24 cellular contexts compared by ENCODE assay signal in genomic region chr11:47437218-47437745, GRCh38. TPM values are rescaled to one million over a fixed set of nuclear protein-coding genes. Genes with fewer than 3 reads are reported as not detected.
DNase-seq lines count a peak whose midpoint lies in the region; ATAC-seq, FAIRE-seq and TF ChIP-seq lines count a peak whose summit lies in the region.
"Had no signal": no experiment of that assay in that cellular context is flagged by ENCODE, and none has a peak within 500 bp of the region (broad histone marks: within the 10 kb centered on the region; RNA-seq: fewer than 3 reads in every experiment).

No MANE protein-coding gene starts in this region.

- H3K9me3 ChIP-seq in heart left ventricle (no peaks in the 10 kb centered on the region), right lobe of liver (no peaks in the 10 kb centered on the region), pancreas (no peaks in the 10 kb centered on the region), thyroid gland (no peaks in the 10 kb centered on the region), SK-N-SH (no peaks in the 10 kb centered on the region)

- H3K27ac ChIP-seq in heart left ventricle (peak overlapping the region in 11 of 12 donors; percentile 22 to 73 (median 44)), right lobe of liver (peak overlapping the region in 2 of 3 donors; percentile 92 to 94), pancreas (peak overlapping the region; percentile 17 to 51 (median 44)), thyroid gland (peak overlapping the region; percentile 41 to 81 (median 75)), SK-N-SH (ENCODE audit: low read depth in 2 of 2, low read length in 1 of 2) (no peak overlapping the region)
- H3K27ac ChIP-seq: 22Rv1, C4-2B, KMS-11 had no signal

- intact Hi-C loops in heart left ventricle (cut with DNase I): no loop called here
- intact Hi-C loops in Right ventricle myocardium inferior (cut with DNase I): no loop called here
- intact Hi-C loops in right lobe of liver (cut with DNase I): no loop called here
- intact Hi-C loops in pancreas (cut with DNase I): no loop called here
- intact Hi-C loops in thyroid gland (cut with DNase I): no loop called here

- POLR2A ChIA-PET in SK-N-SH (lab: Yijun Ruan, JAX): no interaction called here

- H3K4me3 Mint-ChIP-seq in activated naive CD4-positive, alpha-beta T cell treated with anti-CD3 and anti-CD28 coated beads, Interleukin-2, amount 10 ng/mL, durations not matched to agents 7 days and 5 days: no peak overlapping the region
- H3K4me3 Mint-ChIP-seq: CD8-positive, alpha-beta memory T cell had no signal

- no peak overlapping the region for H3K4me3 ChIP-seq in heart left ventricle
- peak overlapping the region in 1 of 3 donors; percentile 14 for H3K4me3 ChIP-seq in right lobe of liver
- H3K4me3 ChIP-seq in pancreas: no peak overlapping the region
- no peak overlapping the region for H3K4me3 ChIP-seq in thyroid gland (replicated peaks in 1 of 3)
- no peak overlapping the region for H3K4me3 ChIP-seq in SK-N-SH (ENCODE audit: low read depth in 2 of 2, low read length in 1 of 2)

- no peaks in the 10 kb centered on the region for H3K9me3 Mint-ChIP-seq in activated naive CD4-positive, alpha-beta T cell treated with anti-CD3 and anti-CD28 coated beads, Interleukin-2, amount 10 ng/mL, durations not matched to agents 7 days and 5 days

- no peak overlapping the region for H3K27ac Mint-ChIP-seq in activated naive CD4-positive, alpha-beta T cell treated with anti-CD3 and anti-CD28 coated beads, Interleukin-2, amount 10 ng/mL, durations not matched to agents 7 days and 5 days
- H3K27ac Mint-ChIP-seq: CD8-positive, alpha-beta memory T cell had no signal

- peaks cover 0 to 17% (median 5%) of the 10 kb centered on the region in 12 donors for H3K4me1 ChIP-seq in heart left ventricle
- H3K4me1 ChIP-seq in right lobe of liver: peaks cover 0 to 54% (median 11%) of the 10 kb centered on the region in 4 donors
- peaks cover 0 to 9% (median 0%) of the 10 kb centered on the region in 3 donors for H3K4me1 ChIP-seq in pancreas
- peaks cover 21% of the 10 kb centered on the region in 2 donors for H3K4me1 ChIP-seq in thyroid gland
- no peaks in the 10 kb centered on the region for H3K4me1 ChIP-seq in SK-N-SH (ENCODE audit: control insufficient read depth in 1 of 2, insufficient read depth in 2 of 2, low read depth in 1 of 2, low read length in 1 of 2)

- TF ChIP-seq EP300 in SK-N-SH (IDR thresholded peaks at IDR 0.05; ENCODE audit: borderline replicate concordance in 1 of 2, low read depth in 1 of 2, low read length in 1 of 2): no peak

- no peaks in the 10 kb centered on the region for H3K9me2 ChIP-seq in SK-N-SH

- H3K27me3 Mint-ChIP-seq in activated naive CD4-positive, alpha-beta T cell treated with anti-CD3 and anti-CD28 coated beads, Interleukin-2, amount 10 ng/mL, durations not matched to agents 7 days and 5 days: peaks cover 11% of the 10 kb centered on the region
- H3K27me3 Mint-ChIP-seq: CD8-positive, alpha-beta memory T cell had no signal

- no peak for FAIRE-seq in pancreas (lab: Jason Lieb, UNC)
- FAIRE-seq: G401.6, GM19239, HTR-8/SVneo had no signal

- WGBS in heart left ventricle, 4 donors: 74 to 86% (median 80%) methylated on average over 8 to 11 of the region's 11 CpGs
- 62% methylated on average over 11 of the region's 11 CpGs for WGBS in right lobe of liver (ENCODE audit: insufficient coverage, low coverage, low lambda C conversion rate, missing lambda C conversion rate)
- 73 to 86% methylated on average over 11 of the region's 11 CpGs for WGBS in pancreas, 2 donors
- 61 to 85% methylated on average over 11 of the region's 11 CpGs for WGBS in thyroid gland, 2 donors
- WGBS in SK-N-SH (ENCODE audit: low lambda C conversion rate): 90% methylated on average over 11 of the region's 11 CpGs

- no peak for DNase-seq in heart left ventricle
- no peak for DNase-seq in Right ventricle myocardium inferior (ENCODE audit: missing footprints)
- DNase-seq in right lobe of liver: no peak
- DNase-seq in pancreas: no peak
- no peak for DNase-seq in thyroid gland
- no peak for DNase-seq in activated naive CD4-positive, alpha-beta T cell treated with anti-CD3 and anti-CD28 coated beads, Interleukin-2, amount 10 ng/mL, durations not matched to agents 7 days and 5 days
- no peak for DNase-seq in SK-N-SH
- no peak for DNase-seq in NCI-H2196 (lab: John Stamatoyannopoulos, UW; ENCODE audit: unreplicated experiment)
- DNase-seq: Calu3; CD8-positive, alpha-beta memory T cell; DMS153; IMR-90; NCI-H1105; NCI-H146; NCI-H2029 treated with DMSO at 0.1 percent for 48 hours; NCI-H524 treated with DMSO at 0.1 percent for 48 hours; NCI-H82 had no signal

- no peaks in the 10 kb centered on the region for H4K20me1 ChIP-seq in SK-N-SH (ENCODE audit: insufficient read depth)

- CTCF ChIA-PET in activated naive CD4-positive, alpha-beta T cell treated with anti-CD3 and anti-CD28 coated beads, Interleukin-2, amount 10 ng/mL, durations not matched to agents 7 days and 5 days (lab: Charles Lee): no interaction called here
- CTCF ChIA-PET in SK-N-SH (lab: Yijun Ruan, JAX): interaction anchor here (1.2 kb wide), 1 partner anchor 25 kb away, joined by 4 read pairs; no protein-coding TSS in a partner anchor

- ATAC-seq in heart left ventricle: peak in 1 of 4 donors; percentile 7
- no peak for ATAC-seq in Right ventricle myocardium inferior
- no peak for ATAC-seq in right lobe of liver
- ATAC-seq in pancreas: no peak

- no peak overlapping the region for H3K9ac ChIP-seq in SK-N-SH
- H3K9ac ChIP-seq: KMS-11 had no signal

- no peaks in the 10 kb centered on the region for H3K4me1 Mint-ChIP-seq in activated naive CD4-positive, alpha-beta T cell treated with anti-CD3 and anti-CD28 coated beads, Interleukin-2, amount 10 ng/mL, durations not matched to agents 7 days and 5 days
- H3K4me1 Mint-ChIP-seq: CD8-positive, alpha-beta memory T cell had no signal

- no peaks in the 10 kb centered on the region for H3K27me3 ChIP-seq in heart left ventricle
- H3K27me3 ChIP-seq in right lobe of liver: no peaks in the 10 kb centered on the region
- H3K27me3 ChIP-seq in pancreas: no peaks in the 10 kb centered on the region
- no peaks in the 10 kb centered on the region for H3K27me3 ChIP-seq in thyroid gland
- no peaks in the 10 kb centered on the region for H3K27me3 ChIP-seq in SK-N-SH (ENCODE audit: insufficient read depth)

- H3F3A ChIP-seq in SK-N-SH (replicated peaks; ENCODE audit: insufficient read depth): peaks cover 8% of the 10 kb centered on the region

- no peak for TF ChIP-seq CTCF in heart left ventricle (IDR thresholded peaks at IDR 0.05)
- no peak for TF ChIP-seq CTCF in right lobe of liver (IDR thresholded peaks at IDR 0.05)
- no peak for TF ChIP-seq CTCF in pancreas (IDR thresholded peaks at IDR 0.05)
- TF ChIP-seq CTCF in thyroid gland (IDR thresholded peaks at IDR 0.05): no peak
- no peak for TF ChIP-seq CTCF in SK-N-SH (IDR thresholded peaks at IDR 0.05)

- H3K36me3 Mint-ChIP-seq in activated naive CD4-positive, alpha-beta T cell treated with anti-CD3 and anti-CD28 coated beads, Interleukin-2, amount 10 ng/mL, durations not matched to agents 7 days and 5 days: no peaks in the 10 kb centered on the region
- H3K36me3 Mint-ChIP-seq: CD8-positive, alpha-beta memory T cell had no signal

- no peak overlapping the region for H2AFZ ChIP-seq in SK-N-SH (ENCODE audit: low read depth)

- no peak for TF ChIP-seq RAD21 in SK-N-SH (IDR thresholded peaks at IDR 0.05; ENCODE audit: low read length)

- no peaks in the 10 kb centered on the region for H3K36me3 ChIP-seq in heart left ventricle
- H3K36me3 ChIP-seq in right lobe of liver: no peaks in the 10 kb centered on the region
- no peaks in the 10 kb centered on the region for H3K36me3 ChIP-seq in pancreas
- H3K36me3 ChIP-seq in thyroid gland: no peaks in the 10 kb centered on the region
- no peaks in the 10 kb centered on the region for H3K36me3 ChIP-seq in SK-N-SH (replicated peaks in 1 of 2; ENCODE audit: control insufficient read depth in 1 of 2, insufficient read depth in 2 of 2, low read length in 1 of 2)

- H3K4me2 ChIP-seq in SK-N-SH: no peak overlapping the region
- H3K4me2 ChIP-seq: KMS-11 had no signal

- TF ChIP-seq POLR2A in heart left ventricle (IDR thresholded peaks at IDR 0.05): no peak
- TF ChIP-seq POLR2A in right lobe of liver (IDR thresholded peaks at IDR 0.05): no peak
- TF ChIP-seq POLR2A in thyroid gland (IDR thresholded peaks at IDR 0.05): no peak

- H3K79me2 ChIP-seq in SK-N-SH (ENCODE audit: insufficient read depth): no peaks in the 10 kb centered on the region

RNA-seq across cellular contexts. Expression of gene PSMC3, which starts 11.0 kb away (rescaled TPM):
- total RNA-seq in heart left ventricle: 100 to 1,000 TPM; 121 to 215 (median 151) TPM
- polyA plus RNA-seq in heart left ventricle: 100 to 1,000 TPM; 195 to 258 TPM
- 160 TPM for total RNA-seq in Right ventricle myocardium inferior
- total RNA-seq in right lobe of liver: 10 to 100 TPM; 52.5 to 98.1 (median 63.3) TPM
- 10 to 100 TPM; 37.4 to 59.4 (median 50.3) TPM for total RNA-seq in pancreas
- 10 to 100 TPM; 55.0 to 67.5 TPM for polyA plus RNA-seq in pancreas
- 100 to 1,000 TPM in 2 of 4 donors, 10 to 100 TPM in 2; 92.7 to 240 (median 123) TPM for total RNA-seq in thyroid gland
- polyA plus RNA-seq in SK-N-SH (2012; rRNA removed): 184 and 191 TPM in 2 replicates
- polyA plus RNA-seq in SK-N-SH (2012; cell fraction: cytosol; rRNA removed): 204 and 247 TPM in 2 replicates
- polyA plus RNA-seq in SK-N-SH (2012; cell fraction: nucleus; rRNA removed): 98.8 and 147 TPM in 2 replicates

RNA-seq across cellular contexts. Expression of gene RAPSN, which starts 11.7 kb away (rescaled TPM):
- total RNA-seq in heart left ventricle: 1 to 10 TPM; 1.4 to 6.5 (median 3.6) TPM
- 1 to 10 TPM in 1 of 2 donors, under 1 TPM in 1; 0.43 to 2.2 TPM for polyA plus RNA-seq in heart left ventricle
- 7.0 TPM for total RNA-seq in Right ventricle myocardium inferior
- total RNA-seq in right lobe of liver: under 1 TPM in 3 of 6 experiments, not detected in 3; 0.15 to 0.49 (median 0.25) TPM
- under 1 TPM; 0.18 to 0.56 (median 0.30) TPM for total RNA-seq in pancreas
- under 1 TPM; 0.34 to 0.92 TPM for polyA plus RNA-seq in pancreas
- total RNA-seq in thyroid gland: under 1 TPM in 1 of 4 donors, not detected in 3; 0.67 TPM
- 0.07 and 0.23 TPM in 2 replicates for polyA plus RNA-seq in SK-N-SH (2012; rRNA removed)
- 0.01 and 0.05 TPM in 2 replicates for polyA plus RNA-seq in SK-N-SH (2012; cell fraction: cytosol; rRNA removed)
- 0.50 and 0.52 TPM in 2 replicates for polyA plus RNA-seq in SK-N-SH (2012; cell fraction: nucleus; rRNA removed)
- total RNA-seq: H4, IMR-90 had no signal
- polyA plus RNA-seq: CD8-positive, alpha-beta memory T cell had no signal

RNA-seq across cellular contexts. Expression of gene SLC39A13, which starts 28.9 kb away (rescaled TPM):
- total RNA-seq in heart left ventricle (10 to 100 TPM; 33.5 to 82.8 (median 45.3) TPM), Right ventricle myocardium inferior (35.0 TPM), right lobe of liver (10 to 100 TPM in 5 of 6 experiments, 1 to 10 TPM in 1; 9.8 to 21.2 (median 13.1) TPM), pancreas (10 to 100 TPM; 14.6 to 28.5 (median 19.3) TPM), thyroid gland (10 to 100 TPM; 51.3 to 84.3 (median 66.8) TPM)
- polyA plus RNA-seq in heart left ventricle (10 to 100 TPM; 56.5 to 97.3 TPM), pancreas (10 to 100 TPM; 52.6 to 55.6 TPM), SK-N-SH (2012; rRNA removed) (65.5 and 70.7 TPM in 2 replicates)
- 25.2 and 42.6 TPM in 2 replicates for polyA plus RNA-seq in SK-N-SH (2012; cell fraction: cytosol; rRNA removed)
- polyA plus RNA-seq in SK-N-SH (2012; cell fraction: nucleus; rRNA removed): 288 and 306 TPM in 2 replicates

RNA-seq across cellular contexts. Expression of gene SPI1, which starts 58.9 kb away (rescaled TPM):
- total RNA-seq in heart left ventricle: 10 to 100 TPM in 4 of 9 donors, 1 to 10 TPM in 5; 2.8 to 78.9 (median 8.5) TPM
- 1 to 10 TPM; 4.3 to 7.7 TPM for polyA plus RNA-seq in heart left ventricle
- 14.6 TPM for total RNA-seq in Right ventricle myocardium inferior
- 10 to 100 TPM in 3 of 6 experiments, 1 to 10 TPM in 3; 7.5 to 29.1 (median 10.1) TPM for total RNA-seq in right lobe of liver
- total RNA-seq in pancreas: 10 to 100 TPM in 2 of 6 donors, 1 to 10 TPM in 4; 1.0 to 24.2 (median 4.5) TPM
- polyA plus RNA-seq in pancreas: 1 to 10 TPM; 4.7 to 7.6 TPM
- total RNA-seq in thyroid gland: 10 to 100 TPM in 1 of 4 donors, 1 to 10 TPM in 3; 4.8 to 18.0 (median 5.8) TPM
- 0.19 TPM in 1 of 2 replicates, not detected in the other for polyA plus RNA-seq in SK-N-SH (2012; rRNA removed)
- 0.08 and 0.09 TPM in 2 replicates for polyA plus RNA-seq in SK-N-SH (2012; cell fraction: cytosol; rRNA removed)
- polyA plus RNA-seq in SK-N-SH (2012; cell fraction: nucleus; rRNA removed): 0.06 and 0.31 TPM in 2 replicates
- total RNA-seq: Calu3, H4, IMR-90 had no signal
- polyA plus RNA-seq: CD8-positive, alpha-beta memory T cell; IMR-90 had no signal

Comparison
In these comparisons a context has a peak if more than half of its experiments do, and no peak if none do; other contexts are left out.
1. H3K27ac ChIP-seq: peak in heart left ventricle (11 of 12), right lobe of liver (2 of 3), pancreas (4 of 4) and thyroid gland (3 of 3); none in SK-N-SH (0 of 2).